ENCODE assay signal across 1 cellular context in the genomic region with DNA sequence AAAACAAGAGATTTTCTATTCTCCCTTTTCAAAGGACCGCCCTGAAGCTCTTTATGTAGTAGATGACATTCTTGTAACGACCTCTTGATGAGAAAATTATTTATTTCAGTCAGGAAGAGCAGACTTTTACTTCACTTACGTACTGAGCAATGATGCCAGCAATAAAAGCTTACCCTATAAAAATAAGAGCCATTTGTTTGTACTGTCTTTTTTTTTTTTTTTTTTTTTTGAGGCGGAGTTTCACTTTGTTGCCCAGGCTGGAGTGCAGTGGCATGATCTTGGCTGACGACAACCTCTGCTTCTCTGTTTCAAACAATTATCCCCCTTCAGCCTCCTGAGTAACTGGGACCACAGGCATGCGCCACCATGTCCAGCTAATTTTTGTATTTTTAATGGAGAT.
TF ChIP-seq lines count a peak whose summit lies in the region.

No MANE protein-coding gene starts in this region.

TF ChIP-seq in A549, 52 proteins besides CTCF, POLR2A, EP300 and RAD21 (continued from another document):
- TF ChIP-seq PBX3 (IDR thresholded peaks at IDR 0.05) (no peak), USF2 (IDR thresholded peaks at IDR 0.05) (no peak), HOXB13 (CRISPR knock-in tag; IDR thresholded peaks at IDR 0.05; ENCODE audit: low read depth) (peak; percentile 43; the same call in 1 of the 2 replicates), MAX (IDR thresholded peaks at IDR 0.05) (no peak), SREBF2 (IDR thresholded peaks at IDR 0.05) (no peak), HOXB5 (CRISPR knock-in tag; IDR thresholded peaks at IDR 0.05) (0 out of 2 replicates have a peak, but pooled peaks have one; percentile 9)
- TF ChIP-seq, protein P1, sequence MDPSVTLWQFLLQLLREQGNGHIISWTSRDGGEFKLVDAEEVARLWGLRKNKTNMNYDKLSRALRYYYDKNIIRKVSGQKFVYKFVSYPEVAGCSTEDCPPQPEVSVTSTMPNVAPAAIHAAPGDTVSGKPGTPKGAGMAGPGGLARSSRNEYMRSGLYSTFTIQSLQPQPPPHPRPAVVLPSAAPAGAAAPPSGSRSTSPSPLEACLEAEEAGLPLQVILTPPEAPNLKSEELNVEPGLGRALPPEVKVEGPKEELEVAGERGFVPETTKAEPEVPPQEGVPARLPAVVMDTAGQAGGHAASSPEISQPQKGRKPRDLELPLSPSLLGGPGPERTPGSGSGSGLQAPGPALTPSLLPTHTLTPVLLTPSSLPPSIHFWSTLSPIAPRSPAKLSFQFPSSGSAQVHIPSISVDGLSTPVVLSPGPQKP (IDR thresholded peaks at IDR 0.05; ENCODE audit: low read depth, low read length): no peak
- TF ChIP-seq, protein P2, sequence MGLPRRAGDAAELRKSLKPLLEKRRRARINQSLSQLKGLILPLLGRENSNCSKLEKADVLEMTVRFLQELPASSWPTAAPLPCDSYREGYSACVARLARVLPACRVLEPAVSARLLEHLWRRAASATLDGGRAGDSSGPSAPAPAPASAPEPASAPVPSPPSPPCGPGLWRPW (IDR thresholded peaks at IDR 0.05): no peak
